10 cellular contexts compared by ENCODE assay signal in genomic region chr5:393846-394275, GRCh38. TPM values are rescaled to one million over a fixed set of nuclear protein-coding genes. Genes with fewer than 3 reads are reported as not detected.
A peak's percentile ranks its signal among the peaks of the same experiment; 100 is the strongest.
DNase-seq lines count a peak whose midpoint lies in the region; ATAC-seq and TF ChIP-seq lines count a peak whose summit lies in the region.
"Had no signal": no experiment of that assay in that cellular context is flagged by ENCODE, and none has a peak within 500 bp of the region (broad histone marks: within the 10 kb centered on the region; RNA-seq: fewer than 3 reads in every experiment).

No MANE protein-coding gene starts in this region.

- H3K27ac Mint-ChIP-seq in nephron: peak overlapping the region; percentile 82 to 96 (median 90)

- TF ChIP-seq CTCF in DOHH2 (IDR thresholded peaks at IDR 0.05; ENCODE audit: low read depth, low read length, poor library complexity, severe bottlenecking) (no peak), HEK293 (tag by site-specific recombination; IDR thresholded peaks at IDR 0.05) (no peak), nephron (IDR thresholded peaks at IDR 0.05; ENCODE audit: unreplicated experiment in 3 of 3) (no peak), uterus (IDR thresholded peaks at IDR 0.05) (no peak)

- H3K27ac ChIP-seq in DOHH2 (ENCODE audit: low read depth, low read length) (peak overlapping the region; percentile 83), HEK293 (ENCODE audit: extremely low read depth, low read depth, low read length) (no peak overlapping the region), uterus (no peak overlapping the region)

- peaks cover 29% of the 10 kb centered on the region for H3K4me1 Mint-ChIP-seq in nephron

- TF ChIP-seq POLR2A in uterus (IDR thresholded peaks at IDR 0.05): no peak

- H3K36me3 ChIP-seq in DOHH2 (ENCODE audit: control insufficient read depth, low read length): peaks cover 19% of the 10 kb centered on the region
- no peaks in the 10 kb centered on the region for H3K36me3 ChIP-seq in HEK293 (ENCODE audit: control insufficient read depth in 2 of 2, insufficient read depth in 1 of 2, low read length in 2 of 2)
- no peaks in the 10 kb centered on the region for H3K36me3 ChIP-seq in adipocyte (ENCODE audit: control insufficient read depth, insufficient read depth, low read length, severe bottlenecking)
- H3K36me3 ChIP-seq in uterus: no peaks in the 10 kb centered on the region

- peaks cover 14% of the 10 kb centered on the region for H3F3A ChIP-seq in DOHH2 (ENCODE audit: control insufficient read depth, insufficient read depth)

- intact Hi-C loops in uterus (cut with DNase I; ENCODE audit: low total_unique reads): no loop called here

- H3K4me3 ChIP-seq in DOHH2 (ENCODE audit: low read length): no peak overlapping the region; the same call in 1 of the 2 replicates
- H3K4me3 ChIP-seq in HEK293 (ENCODE audit: low read depth, low read length): no peak overlapping the region
- no peak overlapping the region for H3K4me3 ChIP-seq in adipocyte (ENCODE audit: low read length)
- no peak overlapping the region for H3K4me3 ChIP-seq in uterus

- no peaks in the 10 kb centered on the region for H3K9me2 ChIP-seq in DOHH2 (replicated peaks; ENCODE audit: control insufficient read depth, low read length)

- H3K27me3 Mint-ChIP-seq in nephron (ENCODE audit: low read depth): no peaks in the 10 kb centered on the region

- no peaks in the 10 kb centered on the region for H3K9me3 Mint-ChIP-seq in nephron

- peak overlapping the region in 1 of 3 experiments; percentile 46 for H3K4me3 Mint-ChIP-seq in nephron

- H3K79me2 ChIP-seq in DOHH2 (ENCODE audit: control insufficient read depth, low read length): peaks cover 17% of the 10 kb centered on the region

- no peak for ATAC-seq in GM19455 (IDR thresholded peaks at IDR 0.05; ENCODE audit: unreplicated experiment)
- ATAC-seq: PC-3 had no signal

- H3K9ac ChIP-seq in adipocyte (ENCODE audit: low read length): no peak overlapping the region

- CTCF ChIA-PET in HEK293 (lab: Yijun Ruan, JAX): no interaction called here

- H3K9me3 ChIP-seq in DOHH2 (ENCODE audit: control insufficient read depth, insufficient read depth, low read length): no peaks in the 10 kb centered on the region
- no peaks in the 10 kb centered on the region for H3K9me3 ChIP-seq in HEK293 (ENCODE audit: control insufficient read depth, insufficient read depth, low read depth, low read length)
- H3K9me3 ChIP-seq in adipocyte (ENCODE audit: control insufficient read depth, low read length): no peaks in the 10 kb centered on the region
- no peaks in the 10 kb centered on the region for H3K9me3 ChIP-seq in uterus

- peak overlapping the region; percentile 59 for H3K4me2 ChIP-seq in DOHH2 (ENCODE audit: low read length)

- no peaks in the 10 kb centered on the region for H3K27me3 ChIP-seq in DOHH2 (ENCODE audit: control insufficient read depth, low read length)
- H3K27me3 ChIP-seq in adipocyte (replicated peaks; ENCODE audit: control insufficient read depth, insufficient read depth, low read length): no peaks in the 10 kb centered on the region
- H3K27me3 ChIP-seq in uterus: no peaks in the 10 kb centered on the region

- POLR2A ChIA-PET in HEK293 (lab: Yijun Ruan, JAX): no interaction called here

- H3K36me3 Mint-ChIP-seq in nephron (ENCODE audit: low read depth): no peaks in the 10 kb centered on the region

- DNase-seq in adipocyte (ENCODE audit: low read depth) (peak; percentile 66), uterus (no peak), RKO (ENCODE audit: low spot score) (no peak)
- DNase-seq: activated CD4-positive, CD25-positive, alpha-beta regulatory T cell treated with anti-CD3 and anti-CD28 coated beads, Interleukin-2, amount 50 U/mL, for 72 hours; NCI-H1436; PC-3 had no signal

- peaks cover 89% of the 10 kb centered on the region for H3K4me1 ChIP-seq in DOHH2 (ENCODE audit: control insufficient read depth, low read length)
- peaks cover 2% of the 10 kb centered on the region; the same call in 1 of the 2 replicates for H3K4me1 ChIP-seq in HEK293 (ENCODE audit: control insufficient read depth, insufficient read depth, low read length)
- peaks cover 25% of the 10 kb centered on the region for H3K4me1 ChIP-seq in adipocyte (ENCODE audit: control insufficient read depth, insufficient read depth, low read length)
- no peaks in the 10 kb centered on the region for H3K4me1 ChIP-seq in uterus

- H4K20me1 ChIP-seq in DOHH2 (ENCODE audit: control insufficient read depth, insufficient read depth, low read depth, low read length): no peaks in the 10 kb centered on the region

TF ChIP-seq in HEK293, 187 proteins besides CTCF, POLR2A, EP300 and RAD21 (continues in another document):
- TF ChIP-seq ZNF121 (tag by site-specific recombination; IDR thresholded peaks at IDR 0.05): no peak
- no peak for TF ChIP-seq ZNF654 (tag by site-specific recombination; IDR thresholded peaks at IDR 0.05; ENCODE audit: low read depth)
- peak; percentile 11; the same call in 1 of the 2 replicates for TF ChIP-seq WT1 (tag by site-specific recombination; IDR thresholded peaks at IDR 0.05)
- no peak for TF ChIP-seq ZBTB49 (tag by site-specific recombination; IDR thresholded peaks at IDR 0.05; ENCODE audit: low read depth)
- TF ChIP-seq, protein P1, sequence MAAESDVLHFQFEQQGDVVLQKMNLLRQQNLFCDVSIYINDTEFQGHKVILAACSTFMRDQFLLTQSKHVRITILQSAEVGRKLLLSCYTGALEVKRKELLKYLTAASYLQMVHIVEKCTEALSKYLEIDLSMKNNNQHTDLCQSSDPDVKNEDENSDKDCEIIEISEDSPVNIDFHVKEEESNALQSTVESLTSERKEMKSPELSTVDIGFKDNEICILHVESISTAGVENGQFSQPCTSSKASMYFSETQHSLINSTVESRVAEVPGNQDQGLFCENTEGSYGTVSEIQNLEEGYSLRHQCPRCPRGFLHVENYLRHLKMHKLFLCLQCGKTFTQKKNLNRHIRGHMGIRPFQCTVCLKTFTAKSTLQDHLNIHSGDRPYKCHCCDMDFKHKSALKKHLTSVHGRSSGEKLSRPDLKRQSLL (tag by site-specific recombination; IDR thresholded peaks at IDR 0.05): 0 out of 2 replicates have a peak, but pooled peaks have one; percentile 19
- no peak for TF ChIP-seq REST (tag by site-specific recombination; IDR thresholded peaks at IDR 0.05)
- TF ChIP-seq, protein P2, sequence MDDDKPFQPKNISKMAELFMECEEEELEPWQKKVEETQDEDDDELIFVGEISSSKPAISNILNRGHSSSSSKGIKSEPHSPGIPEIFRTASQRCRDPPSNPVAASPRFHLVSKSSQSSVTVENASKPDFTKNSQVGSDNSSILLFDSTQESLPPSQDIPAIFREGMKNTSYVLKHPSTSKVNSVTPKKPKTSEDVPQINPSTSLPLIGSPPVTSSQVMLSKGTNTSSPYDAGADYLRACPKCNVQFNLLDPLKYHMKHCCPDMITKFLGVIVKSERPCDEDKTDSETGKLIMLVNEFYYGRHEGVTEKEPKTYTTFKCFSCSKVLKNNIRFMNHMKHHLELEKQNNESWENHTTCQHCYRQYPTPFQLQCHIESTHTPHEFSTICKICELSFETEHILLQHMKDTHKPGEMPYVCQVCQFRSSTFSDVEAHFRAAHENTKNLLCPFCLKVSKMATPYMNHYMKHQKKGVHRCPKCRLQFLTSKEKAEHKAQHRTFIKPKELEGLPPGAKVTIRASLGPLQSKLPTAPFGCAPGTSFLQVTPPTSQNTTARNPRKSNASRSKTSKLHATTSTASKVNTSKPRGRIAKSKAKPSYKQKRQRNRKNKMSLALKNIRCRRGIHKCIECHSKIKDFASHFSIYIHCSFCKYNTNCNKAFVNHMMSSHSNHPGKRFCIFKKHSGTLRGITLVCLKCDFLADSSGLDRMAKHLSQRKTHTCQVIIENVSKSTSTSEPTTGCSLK (tag by site-specific recombination; IDR thresholded peaks at IDR 0.05): no peak
- peak; percentile 63 for TF ChIP-seq ZIC2 (tag by site-specific recombination; IDR thresholded peaks at IDR 0.05)
- no peak for TF ChIP-seq ZNF416 (tag by site-specific recombination; IDR thresholded peaks at IDR 0.05)

RNA-seq across cellular contexts. Expression of gene EXOC3, which starts 49.1 kb away (rescaled TPM):
- total RNA-seq in uterus: 10 to 100 TPM; 30.6 to 64.4 (median 50.2) TPM
